ENCODE assay signal across 9 cellular contexts in the genomic region with DNA sequence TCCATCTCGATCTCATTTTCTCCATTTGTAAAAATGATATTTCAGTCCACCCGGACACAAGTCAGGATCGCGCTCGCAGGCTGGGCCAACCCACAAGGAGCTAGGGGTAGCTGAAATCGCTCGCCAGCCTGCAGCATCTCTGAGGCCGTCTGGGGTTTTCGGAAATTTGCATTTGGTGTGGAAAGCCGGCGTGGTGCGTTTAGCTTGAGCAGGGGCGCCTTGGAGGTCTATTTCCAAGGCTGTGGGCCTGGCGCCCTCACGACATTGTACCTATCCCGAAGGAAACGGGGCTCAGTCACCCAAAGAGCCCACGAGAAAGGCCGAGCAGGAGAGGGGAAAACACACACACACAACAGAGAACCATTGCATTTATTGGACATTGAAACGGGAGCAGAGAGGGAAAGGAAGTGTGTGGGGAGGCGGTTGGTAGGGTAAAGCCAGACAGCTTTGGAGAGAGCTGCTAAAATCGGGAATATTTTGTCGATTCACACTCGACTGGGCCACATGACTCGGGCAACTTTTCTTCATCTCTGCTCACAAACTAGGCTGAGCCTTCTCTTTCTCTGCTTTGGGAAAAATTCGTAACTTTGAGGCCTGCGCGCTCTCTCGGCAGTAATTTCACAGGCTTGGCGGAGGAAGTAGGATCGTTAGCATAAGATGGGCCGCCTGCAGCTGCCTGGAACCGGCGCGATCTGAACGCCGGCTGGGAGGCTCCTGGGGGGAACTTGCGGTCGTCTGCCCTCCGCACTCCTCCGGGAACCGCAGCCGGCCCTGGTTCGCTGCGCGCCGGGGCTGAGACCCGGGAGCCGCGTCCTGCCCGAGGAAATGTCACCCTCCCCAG. TPM values are rescaled to one million over a fixed set of nuclear protein-coding genes. Genes with fewer than 3 reads are reported as not detected.
DNase-seq lines count a peak whose midpoint lies in the region; ATAC-seq and TF ChIP-seq lines count a peak whose summit lies in the region.
"Had no signal": no experiment of that assay in that cellular context is flagged by ENCODE, and none has a peak within 500 bp of the region (broad histone marks: within the 10 kb centered on the region; RNA-seq: fewer than 3 reads in every experiment).

No MANE protein-coding gene starts in this region.

- intact Hi-C loops in CD4-positive, alpha-beta memory T cell (cut with micrococcal nuclease) = loop anchor here (5.0 kb wide), 1 partner anchor 1034 kb away; no protein-coding TSS in a partner anchor

- peaks cover 67 to 70% of the 10 kb centered on the region in 2 donors for H3K27me3 Mint-ChIP-seq in CD4-positive, alpha-beta memory T cell
- peaks cover 94% of the 10 kb centered on the region for H3K27me3 Mint-ChIP-seq in neural crest cell (ENCODE audit: low read depth)

- H3K27ac Mint-ChIP-seq in CD4-positive, alpha-beta memory T cell = peak overlapping the region in 6 of 7 donors; percentile 26 to 89 (median 68)
- H3K27ac Mint-ChIP-seq in neural crest cell (ENCODE audit: unreplicated experiment) = no peak overlapping the region

- peaks cover 14 to 49% (median 31%) of the 10 kb centered on the region in 4 donors for H3K4me1 Mint-ChIP-seq in CD4-positive, alpha-beta memory T cell
- peaks cover 17% of the 10 kb centered on the region for H3K4me1 Mint-ChIP-seq in neural crest cell

- no peak for DNase-seq in CD4-positive, alpha-beta memory T cell
- DNase-seq in M059J (ENCODE audit: low read depth) = peak; percentile 32
- DNase-seq in coronary artery (ENCODE audit: low spot score) = no peak
- no peak for DNase-seq in neural crest cell (ENCODE audit: low read depth, low spot score)
- no peak for DNase-seq in NCI-H187 (lab: John Stamatoyannopoulos, UW)
- DNase-seq in middle frontal gyrus (ENCODE audit: extremely low spot score, low spot score) = no peak
- DNase-seq in right atrium auricular region (ENCODE audit: low spot score) = no peak

- H3K4me3 ChIP-seq in CD4-positive, alpha-beta memory T cell (ENCODE audit: low read length in 2 of 2) = no peak overlapping the region
- H3K4me3 ChIP-seq in coronary artery (peak overlapping the region; percentile 68), right atrium auricular region (peak overlapping the region in 1 of 2 donors; percentile 52)

- peaks cover 0 to 5% of the 10 kb centered on the region in 2 donors for H3K36me3 Mint-ChIP-seq in CD4-positive, alpha-beta memory T cell
- no peaks in the 10 kb centered on the region for H3K36me3 Mint-ChIP-seq in neural crest cell (ENCODE audit: low read depth)

- no peak for ATAC-seq in GM18868 (IDR thresholded peaks at IDR 0.05; ENCODE audit: unreplicated experiment)

- no peaks in the 10 kb centered on the region for H3K36me3 ChIP-seq in CD4-positive, alpha-beta memory T cell (ENCODE audit: insufficient read depth, low read length)
- H3K36me3 ChIP-seq in right atrium auricular region = no peaks in the 10 kb centered on the region

- CTCF ChIA-PET in CD4-positive, alpha-beta memory T cell (lab: Charles Lee; ENCODE audit: partially characterized antibody) = interaction anchor here (0.6 to 4.3 kb wide), 14 partner anchors 8 to 1428 kb away, joined by 3 to 127 read pairs (median 6); no protein-coding TSS in a partner anchor

- peaks cover 86% of the 10 kb centered on the region for H3K27me3 ChIP-seq in CD4-positive, alpha-beta memory T cell (ENCODE audit: insufficient read depth, low read length)
- H3K27me3 ChIP-seq in right atrium auricular region = peaks cover 54 to 69% of the 10 kb centered on the region in 2 donors

- peaks cover 34% of the 10 kb centered on the region for H3K4me1 ChIP-seq in CD4-positive, alpha-beta memory T cell (ENCODE audit: insufficient read depth, low read length)
- H3K4me1 ChIP-seq in right atrium auricular region = peaks cover 0 to 24% of the 10 kb centered on the region in 2 donors

- H3K9me3 Mint-ChIP-seq in CD4-positive, alpha-beta memory T cell = peaks cover 0 to 46% (median 13%) of the 10 kb centered on the region in 8 donors
- H3K9me3 Mint-ChIP-seq in neural crest cell = no peaks in the 10 kb centered on the region

- no peak for TF ChIP-seq CTCF in coronary artery (IDR thresholded peaks at IDR 0.05)
- TF ChIP-seq CTCF in neural crest cell (conservative IDR thresholded peaks at IDR 0.05) = no peak
- no peak for TF ChIP-seq CTCF in right atrium auricular region (IDR thresholded peaks at IDR 0.05)

- no peaks in the 10 kb centered on the region for H3K9me3 ChIP-seq in CD4-positive, alpha-beta memory T cell (ENCODE audit: control insufficient read depth in 1 of 2, low read length in 2 of 2)
- no peaks in the 10 kb centered on the region for H3K9me3 ChIP-seq in right atrium auricular region

- H3K27ac ChIP-seq in CD4-positive, alpha-beta memory T cell (ENCODE audit: low read depth, low read length) = no peak overlapping the region
- H3K27ac ChIP-seq in coronary artery (peak overlapping the region in 1 of 2 donors; percentile 78), right atrium auricular region (peak overlapping the region in 1 of 2 donors; percentile 26)

- POLR2A ChIA-PET in CD4-positive, alpha-beta memory T cell (lab: Charles Lee; ENCODE audit: partially characterized antibody) = no interaction called here

- H3K4me3 Mint-ChIP-seq in CD4-positive, alpha-beta memory T cell = peak overlapping the region; percentile 48 to 82 (median 66)
- peak overlapping the region; percentile 81 for H3K4me3 Mint-ChIP-seq in neural crest cell

RNA-seq across cellular contexts. Expression of a gene that starts 1.1 kb away (rescaled TPM):
- not detected for total RNA-seq in CD4-positive, alpha-beta memory T cell
- not detected for polyA plus RNA-seq in CD4-positive, alpha-beta memory T cell
- 0.49 and 0.84 TPM in 2 replicates for total RNA-seq in M059J (2014; rRNA removed; shearing (Covaris generic))
- total RNA-seq in neural crest cell (not detected in 2 replicates), right atrium auricular region (1 to 10 TPM in 1 of 2 donors, under 1 TPM in 1; 0.55 to 1.1 TPM)
- total RNA-seq: OCI-LY7 had no signal

RNA-seq across cellular contexts. Expression of a gene that starts 5.9 kb away (rescaled TPM):
- not detected for total RNA-seq in CD4-positive, alpha-beta memory T cell
- polyA plus RNA-seq in CD4-positive, alpha-beta memory T cell = not detected
- total RNA-seq in M059J (2014; rRNA removed; shearing (Covaris generic)) = 0.57 and 0.86 TPM in 2 replicates
- not detected in 2 replicates for total RNA-seq in neural crest cell
- under 1 TPM in 1 of 2 donors, not detected in 1; 0.44 TPM for total RNA-seq in right atrium auricular region
- total RNA-seq: OCI-LY7 had no signal

RNA-seq across cellular contexts. Expression of a gene that starts 11.8 kb away (rescaled TPM):
- not detected for total RNA-seq in CD4-positive, alpha-beta memory T cell
- polyA plus RNA-seq in CD4-positive, alpha-beta memory T cell = not detected
- 9.3 and 15.0 TPM in 2 replicates for total RNA-seq in M059J (2014; rRNA removed; shearing (Covaris generic))
- total RNA-seq in neural crest cell = not detected in 2 replicates
- not detected for total RNA-seq in right atrium auricular region
- total RNA-seq: OCI-LY7 had no signal

RNA-seq across cellular contexts. Expression of a gene that starts 21.3 kb away (rescaled TPM):
- not detected for total RNA-seq in CD4-positive, alpha-beta memory T cell
- polyA plus RNA-seq in CD4-positive, alpha-beta memory T cell = not detected
- total RNA-seq in M059J (2014; rRNA removed; shearing (Covaris generic)) = 14.3 and 16.9 TPM in 2 replicates
- total RNA-seq in neural crest cell = not detected in 2 replicates
- not detected for total RNA-seq in right atrium auricular region
- total RNA-seq: OCI-LY7 had no signal

RNA-seq across cellular contexts. Expression of a gene that starts 23.0 kb away (rescaled TPM):
- not detected for total RNA-seq in CD4-positive, alpha-beta memory T cell
- not detected for polyA plus RNA-seq in CD4-positive, alpha-beta memory T cell
- total RNA-seq in M059J (2014; rRNA removed; shearing (Covaris generic)) = 0.05 TPM in 1 of 2 replicates, not detected in the other
- 1.3 TPM in 2 replicates for total RNA-seq in neural crest cell
- under 1 TPM in 1 of 2 donors, not detected in 1; 0.52 TPM for total RNA-seq in right atrium auricular region
- total RNA-seq: OCI-LY7 had no signal

Comparison
In these comparisons a context has a peak if more than half of its experiments do, and no peak if none do; other contexts are left out.
1. RNA of a gene that starts 11.8 kb away (total RNA-seq): 9.3 to 15.0 TPM in M059J; not detected in CD4-positive, alpha-beta memory T cell, not detected in neural crest cell and not detected in right atrium auricular region; every median in the first group is over 10 times any median in the second.